Comparison of ENCODE assay signal across 1 cellular context in the genomic region with DNA sequence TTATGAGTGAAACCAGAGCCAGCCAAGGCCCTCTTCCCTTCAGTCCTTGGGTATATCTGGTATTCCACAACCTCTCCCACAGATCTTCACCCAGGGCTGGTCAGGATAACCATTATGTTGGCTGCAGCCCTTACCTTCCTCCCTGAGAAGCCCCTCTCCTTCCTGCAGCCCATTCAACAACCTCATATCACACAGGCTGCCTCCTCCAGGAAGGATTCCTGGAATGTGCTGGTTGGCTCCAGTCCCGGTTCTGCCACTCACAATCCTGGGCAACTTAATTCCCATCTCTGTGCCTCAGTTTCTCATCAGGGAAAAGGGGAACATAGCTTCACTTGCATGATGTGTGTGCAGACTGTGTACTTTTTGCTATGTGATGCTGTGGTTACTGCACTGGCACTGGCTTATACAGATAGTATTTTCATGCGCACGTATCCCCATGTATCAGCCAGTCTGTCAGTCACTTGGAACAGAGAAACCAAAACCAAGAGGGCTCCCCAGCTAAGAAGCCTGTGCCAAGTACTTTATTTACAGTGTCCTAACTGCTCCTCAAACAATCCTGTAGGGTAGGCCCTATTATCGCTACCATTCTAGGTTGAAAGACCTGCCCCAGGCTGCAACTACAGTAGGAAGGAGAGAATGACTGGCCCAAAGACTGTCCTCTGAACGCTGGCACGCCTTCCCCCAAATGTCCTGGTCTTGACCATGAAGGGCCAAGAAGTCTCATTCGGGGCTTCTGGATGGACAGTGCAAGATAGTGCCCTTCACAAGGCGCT.
TF ChIP-seq lines count a peak whose summit lies in the region.

No MANE protein-coding gene starts in this region.

TF ChIP-seq in GM12878, 131 proteins besides CTCF, POLR2A, EP300 and RAD21:
- TF ChIP-seq PKNOX1 (IDR thresholded peaks at IDR 0.05) (peak; percentile 33; the same call in 1 of the 2 replicates), CHD2 (IDR thresholded peaks at IDR 0.05; ENCODE audit: borderline replicate concordance, low read depth, low read length) (no peak)
